ENCODE assay signal across 8 cellular contexts in genomic region chr10:127906548-127907377, GRCh38. TPM values are rescaled to one million over a fixed set of nuclear protein-coding genes. Genes with fewer than 3 reads are reported as not detected.
A peak's percentile ranks its signal among the peaks of the same experiment; 100 is the strongest.
DNase-seq lines count a peak whose midpoint lies in the region; ATAC-seq and TF ChIP-seq lines count a peak whose summit lies in the region.

Gene PTPRE (plus strand): TSS chr10:127907103. CDS start chr10:128040882, 133,779 bp downstream.

- DNase-seq in KG1 (lab: John Stamatoyannopoulos, UW), result peak; percentile 41
- DNase-seq in activated CD4-positive, alpha-beta T cell treated with anti-CD3 and anti-CD28 coated beads for 36 hours, result peak; percentile 86
- peak; percentile 78 to 85 (median 82) for DNase-seq in right lobe of liver
- peak; percentile 64 to 81 for DNase-seq in stimulated activated CD4-positive, alpha-beta T cell treated with anti-CD3 and anti-CD28 coated beads, Interleukin-2, amount 100 ng/mL, for 48 hours
- DNase-seq in T1000 (lab: John Stamatoyannopoulos, UW), result no peak

- TF ChIP-seq POLR2A in right lobe of liver (IDR thresholded peaks at IDR 0.05), result no peak

- H3K4me1 ChIP-seq in DOHH2 (ENCODE audit: control insufficient read depth, low read length), result no peaks in the 10 kb centered on the region
- peaks cover 0 to 8% (median 0%) of the 10 kb centered on the region in 4 donors for H3K4me1 ChIP-seq in right lobe of liver

- H3K27me3 Mint-ChIP-seq in activated CD4-positive, alpha-beta T cell treated with anti-CD3 and anti-CD28 coated beads for 36 hours, result peaks cover 21% of the 10 kb centered on the region

- ATAC-seq in GM21717 (IDR thresholded peaks at IDR 0.05; ENCODE audit: unreplicated experiment) (peak; percentile 78), right lobe of liver (peak; percentile 95 to 98 (median 98))
- peak; percentile 98 for ATAC-seq in activated CD4-positive, alpha-beta T cell treated with anti-CD3 and anti-CD28 coated beads for 36 hours

- POLR2A ChIA-PET in activated CD4-positive, alpha-beta T cell treated with anti-CD3 and anti-CD28 coated beads for 36 hours (lab: Charles Lee), result interaction anchor here (0.6 kb wide), 1 partner anchor 105 kb away, joined by 3 read pairs; no protein-coding TSS in a partner anchor

- peak within 1 kb of the TSS; percentile 35 for H3K4me3 Mint-ChIP-seq in activated CD4-positive, alpha-beta T cell treated with anti-CD3 and anti-CD28 coated beads for 36 hours

- H3F3A ChIP-seq in DOHH2 (ENCODE audit: control insufficient read depth, insufficient read depth), result no peaks in the 10 kb centered on the region

- H3K36me3 ChIP-seq in DOHH2 (ENCODE audit: control insufficient read depth, low read length) (no peaks in the 10 kb centered on the region), right lobe of liver (no peaks in the 10 kb centered on the region)

- H3K79me2 ChIP-seq in DOHH2 (ENCODE audit: control insufficient read depth, low read length), result no peaks in the 10 kb centered on the region

- H3K4me2 ChIP-seq in DOHH2 (ENCODE audit: low read length), result no peak within 1 kb of the TSS

- 11% methylated on average over 25 of the region's 78 CpGs for WGBS in right lobe of liver (ENCODE audit: insufficient coverage, low coverage, low lambda C conversion rate, missing lambda C conversion rate)

- H3K4me1 Mint-ChIP-seq in activated CD4-positive, alpha-beta T cell treated with anti-CD3 and anti-CD28 coated beads for 36 hours, result no peaks in the 10 kb centered on the region

- peak within 1 kb of the TSS; percentile 59 for H3K27ac Mint-ChIP-seq in activated CD4-positive, alpha-beta T cell treated with anti-CD3 and anti-CD28 coated beads for 36 hours

- CTCF ChIA-PET in activated CD4-positive, alpha-beta T cell treated with anti-CD3 and anti-CD28 coated beads for 36 hours (lab: Charles Lee), result interaction anchor here (0.6 to 5.8 kb wide), 18 partner anchors 8 to 265 kb away, joined by 3 to 147 read pairs (median 4); no protein-coding TSS in a partner anchor

- H3K9me2 ChIP-seq in DOHH2 (replicated peaks; ENCODE audit: control insufficient read depth, low read length), result no peaks in the 10 kb centered on the region

- no peak within 1 kb of the TSS for H3K27ac ChIP-seq in DOHH2 (ENCODE audit: low read depth, low read length)
- H3K27ac ChIP-seq in cingulate gyrus (ENCODE audit: low read depth, low read length), result peak within 1 kb of the TSS; percentile 65
- peak within 1 kb of the TSS in 2 of 3 donors; percentile 37 to 67 for H3K27ac ChIP-seq in right lobe of liver

- no peaks in the 10 kb centered on the region for H4K20me1 ChIP-seq in DOHH2 (ENCODE audit: control insufficient read depth, insufficient read depth, low read depth, low read length)

- no peaks in the 10 kb centered on the region for H3K9me3 Mint-ChIP-seq in activated CD4-positive, alpha-beta T cell treated with anti-CD3 and anti-CD28 coated beads for 36 hours (ENCODE audit: low read depth)

- peak; percentile 18 for TF ChIP-seq CTCF in DOHH2 (IDR thresholded peaks at IDR 0.05; ENCODE audit: low read depth, low read length, poor library complexity, severe bottlenecking)
- TF ChIP-seq CTCF in right lobe of liver (IDR thresholded peaks at IDR 0.05), result peak; percentile 56 to 91 (median 74)

- H3K9me3 ChIP-seq in DOHH2 (ENCODE audit: control insufficient read depth, insufficient read depth, low read length) (no peaks in the 10 kb centered on the region), right lobe of liver (no peaks in the 10 kb centered on the region)

- H3K4me3 ChIP-seq in DOHH2 (ENCODE audit: low read length) (no peak within 1 kb of the TSS), right lobe of liver (peak within 1 kb of the TSS; percentile 49 to 63 (median 58))

- H3K27me3 ChIP-seq in DOHH2 (ENCODE audit: control insufficient read depth, low read length) (no peaks in the 10 kb centered on the region), right lobe of liver (no peaks in the 10 kb centered on the region)

- no peaks in the 10 kb centered on the region for H3K36me3 Mint-ChIP-seq in activated CD4-positive, alpha-beta T cell treated with anti-CD3 and anti-CD28 coated beads for 36 hours (ENCODE audit: low read depth)

- intact Hi-C loops in activated CD4-positive, alpha-beta T cell treated with anti-CD3 and anti-CD28 coated beads for 36 hours (cut with DNase I, micrococcal nuclease), result loop anchor here (1.0 to 5.0 kb wide), 6 partner anchors 85 to 246 kb away; no protein-coding TSS in a partner anchor
- intact Hi-C loops in right lobe of liver (cut with DNase I), result loop anchor here (5.0 to 10.0 kb wide), 3 partner anchors 106 to 168 kb away; no protein-coding TSS in a partner anchor

RNA-seq across cellular contexts. Expression of gene PTPRE, which starts in this region (rescaled TPM):
- total RNA-seq in activated CD4-positive, alpha-beta T cell treated with anti-CD3 and anti-CD28 coated beads for 36 hours, result 10 to 100 TPM; 23.0 to 31.6 TPM
- total RNA-seq in right lobe of liver, result 1 to 10 TPM; 2.3 to 9.2 (median 2.7) TPM
